8 cellular contexts compared by ENCODE assay signal in the genomic region with DNA sequence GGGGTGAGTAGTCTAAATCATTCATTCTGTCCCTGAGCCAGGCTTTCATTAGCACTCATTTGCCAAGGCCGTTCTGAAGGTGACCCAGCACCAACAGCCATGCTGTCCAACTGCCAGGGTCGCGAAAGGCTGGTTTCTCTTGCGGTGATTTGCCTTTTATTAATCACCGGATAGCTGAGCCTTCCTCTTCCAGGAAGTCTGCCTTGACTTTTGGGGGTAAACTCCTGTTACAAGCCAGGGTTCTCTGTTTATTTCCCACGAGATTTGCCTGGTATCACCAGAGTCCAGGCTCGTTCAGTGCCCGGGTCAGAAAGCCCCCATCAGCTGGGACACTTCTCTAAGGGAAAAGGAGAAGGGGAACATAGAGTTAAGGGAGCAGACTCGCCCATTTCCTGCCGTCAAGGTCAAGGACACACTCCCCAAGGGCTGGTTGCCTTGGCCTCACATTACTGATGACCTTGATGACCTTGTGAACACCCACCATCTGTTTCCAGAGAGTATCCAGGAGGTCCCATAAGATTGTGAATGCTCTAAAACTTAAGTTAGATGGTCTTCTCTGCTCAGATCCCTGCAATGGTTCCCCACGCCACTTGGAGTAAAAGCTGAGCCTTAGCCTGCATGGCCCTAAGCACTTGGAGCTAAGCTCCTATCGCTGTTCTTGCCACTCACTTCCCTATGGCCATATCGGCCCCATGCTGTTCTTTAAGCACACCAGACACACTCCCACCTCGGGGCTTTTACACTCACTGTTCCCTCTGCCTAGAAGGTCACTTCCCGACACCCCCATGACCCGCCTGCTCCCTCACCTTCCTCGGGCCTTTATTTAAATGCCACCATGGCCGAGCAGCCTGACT.
DNase-seq lines count a peak whose midpoint lies in the region; ATAC-seq and TF ChIP-seq lines count a peak whose summit lies in the region.

No MANE protein-coding gene starts in this region.

- no peaks in the 10 kb centered on the region for H3K9me2 ChIP-seq in SK-N-SH

- no peak for TF ChIP-seq POLR2A in transverse colon (IDR thresholded peaks at IDR 0.05)

- 81% methylated on average over 18 of the region's 18 CpGs for WGBS in SK-N-SH (ENCODE audit: low lambda C conversion rate)
- 73% methylated on average over 7 to 18 of the region's 18 CpGs for WGBS in transverse colon (ENCODE audit: low coverage in 1 of 2), 2 donors

- H3K4me3 Mint-ChIP-seq in chondrocyte (ENCODE audit: unreplicated experiment) (no peak overlapping the region), mesothelial cell of epicardium (no peak overlapping the region)

- peak overlapping the region; percentile 14; the same call in 1 of the 2 replicates for H3K4me2 ChIP-seq in SK-N-SH

- H3K36me3 ChIP-seq in SK-N-SH (replicated peaks in 1 of 2; ENCODE audit: control insufficient read depth in 1 of 2, insufficient read depth in 2 of 2, low read length in 1 of 2) (no peaks in the 10 kb centered on the region), muscle layer of duodenum (ENCODE audit: control insufficient read depth in 1 of 2, insufficient read depth in 2 of 2, low read length in 2 of 2) (no peaks in the 10 kb centered on the region), transverse colon (no peaks in the 10 kb centered on the region)

- H3K4me1 ChIP-seq in SK-N-SH (ENCODE audit: control insufficient read depth in 1 of 2, insufficient read depth in 2 of 2, low read depth in 1 of 2, low read length in 1 of 2) (peaks cover 16 to 30% of the 10 kb centered on the region in 2 experiments; a peak in 3 of 4 replicates), muscle layer of duodenum (ENCODE audit: control insufficient read depth in 1 of 2, insufficient read depth in 2 of 2, low read length in 2 of 2) (peaks cover 12 to 15% of the 10 kb centered on the region in 2 donors), transverse colon (peaks cover 15 to 65% (median 51%) of the 10 kb centered on the region in 4 donors)

- intact Hi-C loops in transverse colon (cut with DNase I; ENCODE audit: low total_unique reads) (no loop called here), posterior cingulate gyrus (cut with DNase I) (loop anchor here (5.0 kb wide), 1 partner anchor 39 kb away; no protein-coding TSS in a partner anchor)

- H3K36me3 Mint-ChIP-seq in chondrocyte (ENCODE audit: low read depth) (no peaks in the 10 kb centered on the region), mesothelial cell of epicardium (no peaks in the 10 kb centered on the region)

- TF ChIP-seq RAD21 in SK-N-SH (IDR thresholded peaks at IDR 0.05; ENCODE audit: low read length) = no peak

- CTCF ChIA-PET in SK-N-SH (lab: Yijun Ruan, JAX) = interaction anchor here (0.6 to 3.6 kb wide), 52 partner anchors 9 to 345 kb away, joined by 3 to 41 read pairs (median 6); no protein-coding TSS in a partner anchor

- peaks cover 24% of the 10 kb centered on the region for H3F3A ChIP-seq in SK-N-SH (replicated peaks; ENCODE audit: insufficient read depth)

- no peaks in the 10 kb centered on the region for H4K20me1 ChIP-seq in SK-N-SH (ENCODE audit: insufficient read depth)

- POLR2A ChIA-PET in SK-N-SH (lab: Yijun Ruan, JAX) = interaction anchor here (1.6 to 1.9 kb wide), 2 partner anchors 34 to 101 kb away, joined by 5 to 6 read pairs; no protein-coding TSS in a partner anchor

- TF ChIP-seq CTCF in SK-N-SH (IDR thresholded peaks at IDR 0.05) (no peak), chondrocyte (IDR thresholded peaks at IDR 0.05) (no peak), transverse colon (IDR thresholded peaks at IDR 0.05) (no peak), mesothelial cell of epicardium (IDR thresholded peaks at IDR 0.05; ENCODE audit: unreplicated experiment) (no peak)

- H3K27ac Mint-ChIP-seq in chondrocyte (ENCODE audit: unreplicated experiment) = peak overlapping the region; percentile 92
- H3K27ac Mint-ChIP-seq in mesothelial cell of epicardium = no peak overlapping the region

- TF ChIP-seq EP300 in SK-N-SH (IDR thresholded peaks at IDR 0.05; ENCODE audit: borderline replicate concordance in 1 of 2, low read depth in 1 of 2, low read length in 1 of 2) (no peak), transverse colon (IDR thresholded peaks at IDR 0.05; ENCODE audit: low read depth) (no peak)

- no peak overlapping the region for H2AFZ ChIP-seq in SK-N-SH (ENCODE audit: low read depth)

- H3K27ac ChIP-seq in SK-N-SH (ENCODE audit: low read depth in 2 of 2, low read length in 1 of 2) (peak overlapping the region; percentile 44 to 50; a peak in 2 of 4 replicates), muscle layer of duodenum (ENCODE audit: low read length) (peak overlapping the region; percentile 59), transverse colon (peak overlapping the region; percentile 83 to 88 (median 84))

- H3K9ac ChIP-seq in SK-N-SH = no peak overlapping the region

- no peaks in the 10 kb centered on the region; the same call in 1 of the 2 replicates for H3K79me2 ChIP-seq in SK-N-SH (ENCODE audit: insufficient read depth)

- H3K4me1 Mint-ChIP-seq in chondrocyte (ENCODE audit: low read depth) (peaks cover 44% of the 10 kb centered on the region), mesothelial cell of epicardium (peaks cover 15% of the 10 kb centered on the region)

- no peaks in the 10 kb centered on the region for H3K27me3 Mint-ChIP-seq in chondrocyte (ENCODE audit: low read depth)
- H3K27me3 Mint-ChIP-seq in mesothelial cell of epicardium (ENCODE audit: low read depth) = no peaks in the 10 kb centered on the region

- in situ Hi-C loops in transverse colon (cut with MboI; ENCODE audit: low pct_ligation_motif_present in 1 of 4, low pct_unique_long_range_greater_than_20kb in 1 of 4, low sequenced_read_pairs in 3 of 4) = no loop called here

- ATAC-seq in SK-N-SH treated with all-trans-retinoic acid at 6 μM for 48 hours = no peak
- ATAC-seq in stimulated activated naive CD8-positive, alpha-beta T cell treated with anti-CD3 and anti-CD28 coated beads, Interleukin-15, Interleukin-2, amounts not matched to agents 100 U/mL and 50 U/mL, for 24 hours = no peak

- no peak overlapping the region for H3K4me3 ChIP-seq in SK-N-SH (ENCODE audit: low read depth in 2 of 2, low read length in 1 of 2)
- peak overlapping the region; percentile 54 to 64 for H3K4me3 ChIP-seq in muscle layer of duodenum (ENCODE audit: low read depth in 1 of 2, low read length in 2 of 2)
- peak overlapping the region in 3 of 4 donors; percentile 8 to 38 (median 29) for H3K4me3 ChIP-seq in transverse colon

- no peaks in the 10 kb centered on the region for H3K9me3 Mint-ChIP-seq in chondrocyte (ENCODE audit: low read depth)
- H3K9me3 Mint-ChIP-seq in mesothelial cell of epicardium = no peaks in the 10 kb centered on the region

- no peak for DNase-seq in SK-N-SH
- no peak for DNase-seq in chondrocyte (ENCODE audit: low spot score)
- DNase-seq in transverse colon = no peak
- DNase-seq in stimulated activated naive CD8-positive, alpha-beta T cell treated with anti-CD3 and anti-CD28 coated beads, Interleukin-15, Interleukin-2, amounts not matched to agents 100 U/mL and 50 U/mL, for 24 hours = no peak
- DNase-seq in mesothelial cell of epicardium (ENCODE audit: low spot score in 2 of 2, unreplicated experiment in 2 of 2) = no peak
- DNase-seq in posterior cingulate gyrus = no peak

- H3K27me3 ChIP-seq in SK-N-SH (ENCODE audit: insufficient read depth) (no peaks in the 10 kb centered on the region), muscle layer of duodenum (ENCODE audit: low read depth, low read length) (no peaks in the 10 kb centered on the region), transverse colon (no peaks in the 10 kb centered on the region)

- H3K9me3 ChIP-seq in SK-N-SH = no peaks in the 10 kb centered on the region
- no peaks in the 10 kb centered on the region for H3K9me3 ChIP-seq in muscle layer of duodenum (ENCODE audit: control insufficient read depth in 1 of 2, low read length in 2 of 2)
- no peaks in the 10 kb centered on the region for H3K9me3 ChIP-seq in transverse colon

TF ChIP-seq in SK-N-SH treated with all-trans-retinoic acid at 6 μM for 48 hours, 23 proteins besides CTCF, POLR2A, EP300 and RAD21:
- TF ChIP-seq ZFP3 (CRISPR knock-in tag; IDR thresholded peaks at IDR 0.05) (no peak), PPARA (CRISPR knock-in tag; IDR thresholded peaks at IDR 0.05; ENCODE audit: borderline replicate concordance) (no peak), POU6F1 (CRISPR knock-in tag; IDR thresholded peaks at IDR 0.05; ENCODE audit: borderline replicate concordance, low read depth) (no peak), TOX (CRISPR knock-in tag; IDR thresholded peaks at IDR 0.05; ENCODE audit: borderline replicate concordance) (no peak), ZNF70 (CRISPR knock-in tag; IDR thresholded peaks at IDR 0.05) (no peak), ESRRG (CRISPR knock-in tag; IDR thresholded peaks at IDR 0.05) (no peak)

Comparison
In these comparisons a context has a peak if more than half of its experiments do, and no peak if none do; other contexts are left out.
1. H3K4me3 ChIP-seq: peak in muscle layer of duodenum (2 of 2) and transverse colon (3 of 4); none in SK-N-SH (0 of 2).
2. Peak in every context shown above with its lines, with median percentiles within 50 percentile points of each other: H3K27ac ChIP-seq.